Comparison of ENCODE assay signal across 9 cellular contexts in the genomic region with DNA sequence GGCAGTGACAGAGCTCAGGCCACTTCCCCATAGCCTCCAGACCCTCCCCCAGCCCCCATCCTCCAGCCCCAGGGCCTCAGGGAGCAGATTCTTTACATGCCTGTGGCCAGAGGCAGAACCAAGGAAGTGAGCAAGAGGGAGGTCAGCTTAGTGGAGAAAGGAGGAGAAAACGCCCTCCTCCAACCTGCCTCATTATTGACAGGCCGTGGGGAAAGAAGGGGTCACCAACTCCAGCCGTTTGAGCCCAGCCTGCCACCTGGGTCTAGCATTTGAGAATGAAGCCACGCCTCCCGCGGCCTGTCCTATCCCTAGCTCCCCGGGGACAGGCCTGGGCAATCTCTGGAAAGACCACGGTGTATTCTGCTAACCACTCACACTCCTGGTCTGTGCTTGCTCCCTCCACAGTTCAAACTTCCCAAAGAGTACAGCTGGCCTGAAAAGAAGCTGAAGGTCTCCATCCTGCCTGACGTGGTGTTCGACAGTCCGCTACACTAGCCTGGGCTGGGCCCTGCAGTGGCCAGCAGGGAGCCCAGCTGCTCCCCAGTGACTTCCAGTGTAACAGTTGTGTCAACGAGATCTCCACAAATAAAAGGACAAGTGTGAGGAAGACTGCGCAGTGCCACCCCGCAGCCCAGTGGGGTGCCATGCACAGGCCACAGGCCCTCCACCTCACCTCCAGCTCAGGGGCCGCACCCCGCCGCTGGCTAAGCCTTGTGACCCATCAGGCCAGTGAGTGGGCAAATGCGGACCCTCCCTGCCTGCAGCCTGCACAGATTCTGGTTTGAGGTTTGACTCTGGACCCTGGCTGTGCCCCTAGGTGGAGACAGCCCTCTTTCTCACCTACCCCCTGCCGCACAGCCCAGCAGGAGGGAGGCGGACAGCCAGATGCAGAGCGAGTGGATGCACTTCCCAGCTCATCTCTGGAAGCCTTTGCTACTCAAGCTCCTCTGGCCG. TPM values are rescaled to one million over a fixed set of nuclear protein-coding genes. Genes with fewer than 3 reads are reported as not detected.
DNase-seq lines count a peak whose midpoint lies in the region; ATAC-seq and TF ChIP-seq lines count a peak whose summit lies in the region.
"Had no signal": no experiment of that assay in that cellular context is flagged by ENCODE, and none has a peak within 500 bp of the region (broad histone marks: within the 10 kb centered on the region; RNA-seq: fewer than 3 reads in every experiment).

No MANE protein-coding gene starts in this region.

- DNase-seq in ELR (ENCODE audit: low read depth) (peak; percentile 98), SK-N-SH (no peak), fibroblast of the aortic adventitia (ENCODE audit: low read depth) (peak; percentile 85), renal cortical epithelial cell (ENCODE audit: low read depth) (peak; percentile 92), hippocampal formation (lab: John Stamatoyannopoulos, UW) (no peak), NCI-H1048 (lab: John Stamatoyannopoulos, UW) (no peak)
- DNase-seq: SIG-M5 had no signal

- H3K9me3 ChIP-seq in SK-N-SH: no peaks in the 10 kb centered on the region

- POLR2A ChIA-PET in SK-N-SH (lab: Yijun Ruan, JAX): interaction anchor here (0.5 to 4.0 kb wide), 4 partner anchors 12 to 198 kb away, joined by 3 to 34 read pairs (median 18); a partner anchor contains a TSS

- H3K9ac ChIP-seq in SK-N-SH: peak overlapping the region; percentile 50

- H3K4me2 ChIP-seq in SK-N-SH: peak overlapping the region; percentile 68; the same call in 1 of the 2 replicates

- CTCF ChIA-PET in SK-N-SH (lab: Yijun Ruan, JAX): interaction anchor here (0.6 to 1.7 kb wide), 10 partner anchors 9 to 236 kb away, joined by 3 to 6 read pairs (median 4); a partner anchor contains a TSS

- no peaks in the 10 kb centered on the region for H3K9me2 ChIP-seq in SK-N-SH

- no peaks in the 10 kb centered on the region for H4K20me1 ChIP-seq in SK-N-SH (ENCODE audit: insufficient read depth)

- peaks cover 51% of the 10 kb centered on the region for H3F3A ChIP-seq in SK-N-SH (replicated peaks; ENCODE audit: insufficient read depth)

- TF ChIP-seq CTCF in SK-N-SH (IDR thresholded peaks at IDR 0.05): no peak
- no peak for TF ChIP-seq CTCF in fibroblast of the aortic adventitia (IDR thresholded peaks at IDR 0.05; ENCODE audit: insufficient read depth, low read length)

- TF ChIP-seq RAD21 in SK-N-SH (IDR thresholded peaks at IDR 0.05; ENCODE audit: low read length): no peak

- 60% methylated on average over 17 of the region's 22 CpGs for WGBS in SK-N-SH (ENCODE audit: low lambda C conversion rate)

- peaks cover 0 to 3% of the 10 kb centered on the region in 2 experiments for H3K36me3 ChIP-seq in SK-N-SH (replicated peaks in 1 of 2; ENCODE audit: control insufficient read depth in 1 of 2, insufficient read depth in 2 of 2, low read length in 1 of 2)

- H3K27ac ChIP-seq in SK-N-SH (ENCODE audit: low read depth in 2 of 2, low read length in 1 of 2): peak overlapping the region; percentile 91 to 99

- peak in 1 of 2 experiments; percentile 84; a peak in 1 of 4 replicates for TF ChIP-seq EP300 in SK-N-SH (IDR thresholded peaks at IDR 0.05; ENCODE audit: borderline replicate concordance in 1 of 2, low read depth in 1 of 2, low read length in 1 of 2)

- H3K79me2 ChIP-seq in SK-N-SH (ENCODE audit: insufficient read depth): no peaks in the 10 kb centered on the region

- no peak overlapping the region for H3K4me3 ChIP-seq in SK-N-SH (ENCODE audit: low read depth in 2 of 2, low read length in 1 of 2)
- no peak overlapping the region for H3K4me3 ChIP-seq in fibroblast of the aortic adventitia (ENCODE audit: low read depth, low read length)

- peaks cover 76 to 82% of the 10 kb centered on the region in 2 experiments for H3K4me1 ChIP-seq in SK-N-SH (ENCODE audit: control insufficient read depth in 1 of 2, insufficient read depth in 2 of 2, low read depth in 1 of 2, low read length in 1 of 2)

- H2AFZ ChIP-seq in SK-N-SH (ENCODE audit: low read depth): no peak overlapping the region

- no peaks in the 10 kb centered on the region for H3K27me3 ChIP-seq in SK-N-SH (ENCODE audit: insufficient read depth)

- ATAC-seq in HG02981 (IDR thresholded peaks at IDR 0.05; ENCODE audit: unreplicated experiment) (no peak), HG02759 (IDR thresholded peaks at IDR 0.05; ENCODE audit: unreplicated experiment) (no peak)

TF ChIP-seq in SK-N-SH, 30 proteins besides CTCF, POLR2A, EP300 and RAD21 (continues in another document):
- no peak for TF ChIP-seq RCOR1 (IDR thresholded peaks at IDR 0.05; ENCODE audit: low read length)
- peak; percentile 25; the same call in 1 of the 2 replicates for TF ChIP-seq JUND (IDR thresholded peaks at IDR 0.05)
- TF ChIP-seq, protein P1, sequence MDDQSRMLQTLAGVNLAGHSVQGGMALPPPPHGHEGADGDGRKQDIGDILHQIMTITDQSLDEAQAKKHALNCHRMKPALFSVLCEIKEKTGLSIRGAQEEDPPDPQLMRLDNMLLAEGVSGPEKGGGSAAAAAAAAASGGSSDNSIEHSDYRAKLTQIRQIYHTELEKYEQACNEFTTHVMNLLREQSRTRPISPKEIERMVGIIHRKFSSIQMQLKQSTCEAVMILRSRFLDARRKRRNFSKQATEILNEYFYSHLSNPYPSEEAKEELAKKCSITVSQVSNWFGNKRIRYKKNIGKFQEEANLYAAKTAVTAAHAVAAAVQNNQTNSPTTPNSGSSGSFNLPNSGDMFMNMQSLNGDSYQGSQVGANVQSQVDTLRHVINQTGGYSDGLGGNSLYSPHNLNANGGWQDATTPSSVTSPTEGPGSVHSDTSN (IDR thresholded peaks at IDR 0.05): peak; percentile 78
- TF ChIP-seq SIN3A (IDR thresholded peaks at IDR 0.05; ENCODE audit: borderline replicate concordance, low read depth, low read length): no peak; the same call in 1 of the 2 replicates
- TF ChIP-seq NFIC (IDR thresholded peaks at IDR 0.05; ENCODE audit: borderline replicate concordance): peak; percentile 63
- TF ChIP-seq, protein P2, sequence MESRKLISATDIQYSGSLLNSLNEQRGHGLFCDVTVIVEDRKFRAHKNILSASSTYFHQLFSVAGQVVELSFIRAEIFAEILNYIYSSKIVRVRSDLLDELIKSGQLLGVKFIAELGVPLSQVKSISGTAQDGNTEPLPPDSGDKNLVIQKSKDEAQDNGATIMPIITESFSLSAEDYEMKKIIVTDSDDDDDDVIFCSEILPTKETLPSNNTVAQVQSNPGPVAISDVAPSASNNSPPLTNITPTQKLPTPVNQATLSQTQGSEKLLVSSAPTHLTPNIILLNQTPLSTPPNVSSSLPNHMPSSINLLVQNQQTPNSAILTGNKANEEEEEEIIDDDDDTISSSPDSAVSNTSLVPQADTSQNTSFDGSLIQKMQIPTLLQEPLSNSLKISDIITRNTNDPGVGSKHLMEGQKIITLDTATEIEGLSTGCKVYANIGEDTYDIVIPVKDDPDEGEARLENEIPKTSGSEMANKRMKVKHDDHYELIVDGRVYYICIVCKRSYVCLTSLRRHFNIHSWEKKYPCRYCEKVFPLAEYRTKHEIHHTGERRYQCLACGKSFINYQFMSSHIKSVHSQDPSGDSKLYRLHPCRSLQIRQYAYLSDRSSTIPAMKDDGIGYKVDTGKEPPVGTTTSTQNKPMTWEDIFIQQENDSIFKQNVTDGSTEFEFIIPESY (IDR thresholded peaks at IDR 0.05; ENCODE audit: borderline replicate concordance, low read depth): no peak
- peak; percentile 77 for TF ChIP-seq TCF12 (IDR thresholded peaks at IDR 0.05)
- no peak for TF ChIP-seq FOXM1 (IDR thresholded peaks at IDR 0.05; ENCODE audit: low read depth)
- TF ChIP-seq CHD2 (IDR thresholded peaks at IDR 0.05; ENCODE audit: low read length, partially characterized antibody): no peak
- TF ChIP-seq POLR2AphosphoS5 (IDR thresholded peaks at IDR 0.05; ENCODE audit: low read depth, low read length): 0 out of 2 replicates have a peak, but pooled peaks have one; percentile 17
- TF ChIP-seq, protein P3, sequence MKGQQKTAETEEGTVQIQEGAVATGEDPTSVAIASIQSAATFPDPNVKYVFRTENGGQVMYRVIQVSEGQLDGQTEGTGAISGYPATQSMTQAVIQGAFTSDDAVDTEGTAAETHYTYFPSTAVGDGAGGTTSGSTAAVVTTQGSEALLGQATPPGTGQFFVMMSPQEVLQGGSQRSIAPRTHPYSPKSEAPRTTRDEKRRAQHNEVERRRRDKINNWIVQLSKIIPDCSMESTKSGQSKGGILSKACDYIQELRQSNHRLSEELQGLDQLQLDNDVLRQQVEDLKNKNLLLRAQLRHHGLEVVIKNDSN (IDR thresholded peaks at IDR 0.05; ENCODE audit: borderline replicate concordance, low read depth): no peak
- TF ChIP-seq, protein P4, sequence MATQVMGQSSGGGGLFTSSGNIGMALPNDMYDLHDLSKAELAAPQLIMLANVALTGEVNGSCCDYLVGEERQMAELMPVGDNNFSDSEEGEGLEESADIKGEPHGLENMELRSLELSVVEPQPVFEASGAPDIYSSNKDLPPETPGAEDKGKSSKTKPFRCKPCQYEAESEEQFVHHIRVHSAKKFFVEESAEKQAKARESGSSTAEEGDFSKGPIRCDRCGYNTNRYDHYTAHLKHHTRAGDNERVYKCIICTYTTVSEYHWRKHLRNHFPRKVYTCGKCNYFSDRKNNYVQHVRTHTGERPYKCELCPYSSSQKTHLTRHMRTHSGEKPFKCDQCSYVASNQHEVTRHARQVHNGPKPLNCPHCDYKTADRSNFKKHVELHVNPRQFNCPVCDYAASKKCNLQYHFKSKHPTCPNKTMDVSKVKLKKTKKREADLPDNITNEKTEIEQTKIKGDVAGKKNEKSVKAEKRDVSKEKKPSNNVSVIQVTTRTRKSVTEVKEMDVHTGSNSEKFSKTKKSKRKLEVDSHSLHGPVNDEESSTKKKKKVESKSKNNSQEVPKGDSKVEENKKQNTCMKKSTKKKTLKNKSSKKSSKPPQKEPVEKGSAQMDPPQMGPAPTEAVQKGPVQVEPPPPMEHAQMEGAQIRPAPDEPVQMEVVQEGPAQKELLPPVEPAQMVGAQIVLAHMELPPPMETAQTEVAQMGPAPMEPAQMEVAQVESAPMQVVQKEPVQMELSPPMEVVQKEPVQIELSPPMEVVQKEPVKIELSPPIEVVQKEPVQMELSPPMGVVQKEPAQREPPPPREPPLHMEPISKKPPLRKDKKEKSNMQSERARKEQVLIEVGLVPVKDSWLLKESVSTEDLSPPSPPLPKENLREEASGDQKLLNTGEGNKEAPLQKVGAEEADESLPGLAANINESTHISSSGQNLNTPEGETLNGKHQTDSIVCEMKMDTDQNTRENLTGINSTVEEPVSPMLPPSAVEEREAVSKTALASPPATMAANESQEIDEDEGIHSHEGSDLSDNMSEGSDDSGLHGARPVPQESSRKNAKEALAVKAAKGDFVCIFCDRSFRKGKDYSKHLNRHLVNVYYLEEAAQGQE (IDR thresholded peaks at IDR 0.05; ENCODE audit: low read depth, low read length): peak; percentile 53; the same call in 1 of the 2 replicates
- TF ChIP-seq EZH2phosphoT487 (IDR thresholded peaks at IDR 0.05; ENCODE audit: borderline replicate concordance, low read depth): no peak

RNA-seq across cellular contexts. Expression of a gene that starts 14.3 kb away (rescaled TPM):
- polyA plus RNA-seq in SK-N-SH (2012; rRNA removed): 67.0 and 108 TPM in 2 replicates
- polyA plus RNA-seq in SK-N-SH (2012; cell fraction: cytosol; rRNA removed): 70.8 and 98.8 TPM in 2 replicates
- 83.2 and 87.9 TPM in 2 replicates for polyA plus RNA-seq in SK-N-SH (2012; cell fraction: nucleus; rRNA removed)
- total RNA-seq in fibroblast of the aortic adventitia (ENCODE audit: low replicate concordance): 83.0 and 84.7 TPM in 2 replicates
- total RNA-seq in renal cortical epithelial cell: 47.2 and 146 TPM in 2 replicates

Comparison
In these comparisons a context has a peak if more than half of its experiments do, and no peak if none do; other contexts are left out.
1. DNase-seq: peak in ELR (single experiment), fibroblast of the aortic adventitia (single experiment) and renal cortical epithelial cell (single experiment); none in SK-N-SH (single experiment), hippocampal formation (0 of 2) and NCI-H1048 (single experiment).